In the genomic region with DNA sequence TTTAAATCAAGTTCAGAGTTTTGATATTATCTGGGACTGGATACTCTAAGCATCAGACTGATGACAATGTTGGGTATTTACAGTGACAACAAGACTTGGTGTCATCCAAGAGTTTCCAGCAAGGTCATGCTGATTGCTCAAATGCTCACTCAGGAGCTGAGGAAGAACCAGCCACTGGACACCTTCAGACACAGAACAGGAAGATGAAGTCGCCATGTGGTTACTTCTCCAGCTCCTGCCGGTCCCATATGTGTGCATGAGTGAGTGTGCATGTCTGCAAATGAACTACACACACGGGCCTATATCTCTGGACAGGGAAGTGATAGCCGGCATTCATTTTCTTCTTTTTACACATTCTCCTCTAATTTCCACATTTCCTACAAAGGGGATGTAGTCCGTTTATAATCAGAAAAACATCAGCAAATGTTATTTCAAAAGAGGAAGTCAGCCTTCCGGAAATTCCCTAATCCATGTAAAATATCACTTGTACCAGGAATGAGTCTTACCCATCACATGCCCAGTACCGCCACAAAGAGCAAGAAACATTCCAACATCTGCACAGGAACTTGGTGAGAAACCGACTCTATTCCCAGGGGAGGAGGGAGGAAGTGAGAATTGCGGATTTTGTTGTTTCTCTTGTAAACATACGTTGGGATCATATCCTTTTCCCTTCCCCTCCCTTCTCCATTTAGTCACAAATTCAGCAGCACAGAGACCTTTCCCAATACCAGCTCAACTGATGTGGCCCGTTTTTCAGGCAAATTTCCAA, we compare ENCODE assay signal across 9 cellular contexts. TPM values are rescaled to one million over a fixed set of nuclear protein-coding genes. Genes with fewer than 3 reads are reported as not detected.
DNase-seq lines count a peak whose midpoint lies in the region; FAIRE-seq and TF ChIP-seq lines count a peak whose summit lies in the region.
"Had no signal": no experiment of that assay in that cellular context is flagged by ENCODE, and none has a peak within 500 bp of the region (broad histone marks: within the 10 kb centered on the region; RNA-seq: fewer than 3 reads in every experiment).

No MANE protein-coding gene starts in this region.

- no peaks in the 10 kb centered on the region; the same call in 1 of the 2 replicates for H3K27me3 Mint-ChIP-seq in HFFc6 (ENCODE audit: insufficient read depth)
- H3K27me3 Mint-ChIP-seq in astrocyte (ENCODE audit: low read depth, unreplicated experiment) = peaks cover 10% of the 10 kb centered on the region

- DNase-seq in HFFc6 (peak; percentile 61), astrocyte (ENCODE audit: low read depth) (peak; percentile 59), kidney (no peak), NCI-H526 (lab: John Stamatoyannopoulos, UW) (no peak), nucleus accumbens (lab: John Stamatoyannopoulos, UW) (no peak), posterior cingulate gyrus (no peak)
- no peak for DNase-seq in stimulated activated CD4-positive, alpha-beta T cell treated with anti-CD3 and anti-CD28 coated beads, Interleukin-15, amount 100 ng/mL, for 24 hours

- H3K4me2 ChIP-seq in astrocyte (ENCODE audit: low read length) = peak overlapping the region; percentile 57

- H3K4me3 ChIP-seq in ACC112 (ENCODE audit: low read depth, low read length) (peak overlapping the region; percentile 11; the same call in 1 of the 2 replicates), astrocyte (ENCODE audit: insufficient read depth, low read depth, low read length) (no peak overlapping the region), kidney (ENCODE audit: low read length in 2 of 2) (no peak overlapping the region)
- H3K4me3 ChIP-seq: vagina had no signal

- H3K9me3 Mint-ChIP-seq in HFFc6 (no peaks in the 10 kb centered on the region), astrocyte (ENCODE audit: unreplicated experiment) (no peaks in the 10 kb centered on the region)

- H3K27ac ChIP-seq in ACC112 (ENCODE audit: low read depth, low read length) (peak overlapping the region; percentile 94), astrocyte (ENCODE audit: low read depth, low read length) (no peak overlapping the region), kidney (ENCODE audit: low read depth in 2 of 2, low read length in 2 of 2) (peak overlapping the region; percentile 33 to 67)
- H3K27ac ChIP-seq: vagina had no signal

- H4K20me1 ChIP-seq in astrocyte (ENCODE audit: insufficient read depth, low read length) = no peaks in the 10 kb centered on the region

- intact Hi-C loops in kidney (cut with DNase I) = no loop called here
- intact Hi-C loops in posterior cingulate gyrus (cut with DNase I) = no loop called here

- no peak overlapping the region for H3K9ac ChIP-seq in astrocyte (ENCODE audit: low read length)
- H3K9ac ChIP-seq in kidney (ENCODE audit: low read length in 2 of 2) = no peak overlapping the region

- H2AFZ ChIP-seq in ACC112 (ENCODE audit: low read length, unreplicated experiment) (no peak overlapping the region), astrocyte (ENCODE audit: low read depth, low read length) (no peak overlapping the region)

- H3K27me3 ChIP-seq in ACC112 (ENCODE audit: insufficient read depth, low read length) (no peaks in the 10 kb centered on the region), astrocyte (ENCODE audit: insufficient read depth, low read length) (no peaks in the 10 kb centered on the region)
- H3K27me3 ChIP-seq: vagina had no signal

- peaks cover 16% of the 10 kb centered on the region; the same call in 1 of the 2 replicates for H3K36me3 ChIP-seq in ACC112 (ENCODE audit: insufficient read depth, low read length)
- H3K36me3 ChIP-seq in astrocyte (ENCODE audit: insufficient read depth, low read length) = no peaks in the 10 kb centered on the region
- H3K36me3 ChIP-seq in kidney (ENCODE audit: control insufficient read depth in 1 of 2, insufficient read depth in 2 of 2, low read length in 2 of 2) = no peaks in the 10 kb centered on the region
- H3K36me3 ChIP-seq: vagina had no signal

- FAIRE-seq in astrocyte (lab: Jason Lieb, UNC) = peak; percentile 73
- no peak for FAIRE-seq in kidney (lab: Jason Lieb, UNC)

- H3K79me2 ChIP-seq in ACC112 (ENCODE audit: control insufficient read depth, insufficient read depth, low read length, unreplicated experiment) (peaks cover 27% of the 10 kb centered on the region), astrocyte (ENCODE audit: insufficient read depth, low read length) (peaks cover 5% of the 10 kb centered on the region)

- H3K27ac Mint-ChIP-seq in HFFc6 (peak overlapping the region; percentile 84), astrocyte (ENCODE audit: unreplicated experiment) (peak overlapping the region; percentile 19)

- H3K4me1 ChIP-seq in ACC112 (ENCODE audit: control insufficient read depth, insufficient read depth, low read length, unreplicated experiment) (peaks cover 54% of the 10 kb centered on the region), astrocyte (ENCODE audit: insufficient read depth, low read length) (peaks cover 13% of the 10 kb centered on the region), kidney (ENCODE audit: control insufficient read depth in 1 of 2, insufficient read depth in 1 of 2, low read depth in 1 of 2, low read length in 2 of 2) (peaks cover 0 to 4% of the 10 kb centered on the region in 2 donors)
- H3K4me1 ChIP-seq: vagina had no signal

- H3K4me3 Mint-ChIP-seq in HFFc6 (peak overlapping the region; percentile 66), astrocyte (ENCODE audit: unreplicated experiment) (no peak overlapping the region)

- H3K4me1 Mint-ChIP-seq in HFFc6 (ENCODE audit: low read depth) (peaks cover 68% of the 10 kb centered on the region), astrocyte (ENCODE audit: low read depth, unreplicated experiment) (peaks cover 10% of the 10 kb centered on the region)

- H3K9me3 ChIP-seq in astrocyte (ENCODE audit: insufficient read depth, low read depth, low read length) = no peaks in the 10 kb centered on the region
- H3K9me3 ChIP-seq in kidney (ENCODE audit: control insufficient read depth in 1 of 2, low read length in 2 of 2) = no peaks in the 10 kb centered on the region
- H3K9me3 ChIP-seq: vagina had no signal

- no peak for TF ChIP-seq CTCF in HFFc6 (IDR thresholded peaks at IDR 0.05)
- no peak for TF ChIP-seq CTCF in astrocyte (IDR thresholded peaks at IDR 0.05; ENCODE audit: insufficient read depth, low read depth, low read length)
- no peak for TF ChIP-seq CTCF in kidney (IDR thresholded peaks at IDR 0.05; ENCODE audit: borderline replicate concordance, extremely low read depth, insufficient read depth)

- H3K36me3 Mint-ChIP-seq in HFFc6 (ENCODE audit: low read depth) = peaks cover 48% of the 10 kb centered on the region
- H3K36me3 Mint-ChIP-seq in astrocyte (ENCODE audit: low read depth, unreplicated experiment) = no peaks in the 10 kb centered on the region

RNA-seq across cellular contexts. Expression of gene RFX8, which starts 10.8 kb away (rescaled TPM):
- 1 to 10 TPM; 2.8 to 8.0 (median 5.3) TPM for total RNA-seq in HFFc6 (2021; fragmentation: NEBNext Ultra II Directional; extraction: Animal tissue kit (Norgen Biotek cat#: 25700))
- total RNA-seq in astrocyte (not detected in 2 replicates), kidney (0.28 TPM)
- polyA plus RNA-seq in kidney (ENCODE audit: insufficient read depth, low read depth, low replicate concordance) = not detected

Comparison
In these comparisons a context has a peak if more than half of its experiments do, and no peak if none do; other contexts are left out.
1. DNase-seq: peak in HFFc6 (single experiment) and astrocyte (single experiment); none in kidney (single experiment), NCI-H526 (0 of 2), nucleus accumbens (0 of 56), stimulated activated CD4-positive, alpha-beta T cell treated with anti-CD3 and anti-CD28 coated beads, Interleukin-15, amount 100 ng/mL, for 24 hours (single experiment) and posterior cingulate gyrus (0 of 10).